ENCODE assay signal across 1 cellular context in genomic region chr19:45442408-45442926, GRCh38.
TF ChIP-seq lines count a peak whose summit lies in the region.

No MANE protein-coding gene starts in this region.

TF ChIP-seq in HepG2, 621 proteins besides CTCF, POLR2A, EP300 and RAD21:
- TF ChIP-seq ZMYM3 (CRISPR knock-in tag; IDR thresholded peaks at IDR 0.05) (peak; percentile 75), ARNT (IDR thresholded peaks at IDR 0.05) (no peak), CHD4 (IDR thresholded peaks at IDR 0.05; ENCODE audit: borderline replicate concordance, low read length) (peak; percentile 71; the same call in 1 of the 2 replicates), TBL1XR1 (IDR thresholded peaks at IDR 0.05; ENCODE audit: borderline replicate concordance, low read length, partially characterized antibody) (no peak), ZNF629 (CRISPR knock-in tag; conservative IDR thresholded peaks at IDR 0.05) (peak; percentile 96)
